24 cellular contexts compared by ENCODE assay signal in genomic region chr6:159035891-159036290, GRCh38. TPM values are rescaled to one million over a fixed set of nuclear protein-coding genes. Genes with fewer than 3 reads are reported as not detected.
DNase-seq lines count a peak whose midpoint lies in the region; ATAC-seq and TF ChIP-seq lines count a peak whose summit lies in the region.
"Had no signal": no experiment of that assay in that cellular context is flagged by ENCODE, and none has a peak within 500 bp of the region (broad histone marks: within the 10 kb centered on the region; RNA-seq: fewer than 3 reads in every experiment).

No MANE protein-coding gene starts in this region.

- peaks cover 40 to 75% (median 57%) of the 10 kb centered on the region in 4 donors for H3K4me1 Mint-ChIP-seq in CD4-positive, alpha-beta memory T cell
- H3K4me1 Mint-ChIP-seq in activated naive CD8-positive, alpha-beta T cell (ENCODE audit: low read depth), result peaks cover 43% of the 10 kb centered on the region
- peaks cover 34% of the 10 kb centered on the region for H3K4me1 Mint-ChIP-seq in memory B cell
- H3K4me1 Mint-ChIP-seq: endodermal cell had no signal

- peaks cover 52% of the 10 kb centered on the region for H3K4me1 ChIP-seq in BLaER1
- H3K4me1 ChIP-seq in CD4-positive, alpha-beta memory T cell (ENCODE audit: insufficient read depth, low read length), result peaks cover 63% of the 10 kb centered on the region
- H3K4me1 ChIP-seq: Caco-2, psoas muscle, thyroid gland had no signal

- H3K4me3 ChIP-seq in BLaER1 (no peak overlapping the region), WERI-Rb-1 (ENCODE audit: low read depth, low read length) (no peak overlapping the region)
- no peak overlapping the region for H3K4me3 ChIP-seq in CD4-positive, alpha-beta memory T cell (ENCODE audit: low read length in 2 of 2)
- H3K4me3 ChIP-seq: Peyer's patch, psoas muscle, SJSA1, thyroid gland had no signal

- CTCF ChIA-PET in CD4-positive, alpha-beta memory T cell (lab: Charles Lee; ENCODE audit: partially characterized antibody), result interaction anchor here (1.1 to 14.2 kb wide), 4 partner anchors 9 to 70 kb away, joined by 5 to 333 read pairs (median 113); partner anchors contain the start of gene TAGAP

- no peaks in the 10 kb centered on the region for H3K27me3 Mint-ChIP-seq in CD4-positive, alpha-beta memory T cell
- no peaks in the 10 kb centered on the region for H3K27me3 Mint-ChIP-seq in activated naive CD8-positive, alpha-beta T cell
- H3K27me3 Mint-ChIP-seq in memory B cell, result no peaks in the 10 kb centered on the region
- H3K27me3 Mint-ChIP-seq: stimulated activated naive B cell treated with anti-CD40 and anti-IgM and Interleukin-4, amounts not matched to agents 10 μg/mL and 1 μg/mL and 100 μg/mL, for 72 hours had no signal

- POLR2A ChIA-PET in CD4-positive, alpha-beta memory T cell (lab: Charles Lee; ENCODE audit: partially characterized antibody), result interaction anchor here (0.9 to 17.5 kb wide), 10 partner anchors 9 to 99 kb away, joined by 3 to 651 read pairs (median 8); partner anchors contain the start of genes RSPH3 and TAGAP

- no peaks in the 10 kb centered on the region for H4K20me1 ChIP-seq in BLaER1

- H3K9ac ChIP-seq in BLaER1, result no peak overlapping the region

- H3K36me3 Mint-ChIP-seq in CD4-positive, alpha-beta memory T cell, result peaks cover 54 to 63% of the 10 kb centered on the region in 2 donors
- peaks cover 37% of the 10 kb centered on the region for H3K36me3 Mint-ChIP-seq in activated naive CD8-positive, alpha-beta T cell
- peaks cover 30% of the 10 kb centered on the region for H3K36me3 Mint-ChIP-seq in memory B cell

- intact Hi-C loops in CD4-positive, alpha-beta memory T cell (cut with micrococcal nuclease), result no loop called here
- intact Hi-C loops in posterior vena cava (cut with DNase I), result no loop called here

- H3K4me2 ChIP-seq in BLaER1, result peak overlapping the region; percentile 79

- H3K27ac Mint-ChIP-seq in CD4-positive, alpha-beta memory T cell, result peak overlapping the region in 6 of 7 donors; percentile 65 to 99 (median 84)
- peak overlapping the region; percentile 81 for H3K27ac Mint-ChIP-seq in activated naive CD8-positive, alpha-beta T cell
- peak overlapping the region; percentile 43 for H3K27ac Mint-ChIP-seq in memory B cell
- H3K27ac Mint-ChIP-seq: endodermal cell; T-helper 1 cell treated with Interleukin-12 subunit alpha and Interleukin-12 subunit beta and Interleukin-4 antibody, amounts not matched to agents 30 μg/mL and 1 μg/mL, for 36 hours had no signal

- H3K27ac ChIP-seq in BLaER1 (peak overlapping the region; percentile 35; the same call in 1 of the 2 replicates), WERI-Rb-1 (no peak overlapping the region)
- H3K27ac ChIP-seq in CD4-positive, alpha-beta memory T cell (ENCODE audit: low read depth, low read length), result peak overlapping the region; percentile 29
- H3K27ac ChIP-seq: Peyer's patch, psoas muscle, SJSA1, thyroid gland had no signal

- ATAC-seq in memory B cell (ENCODE audit: low read depth) (no peak), GM18870 (IDR thresholded peaks at IDR 0.05; ENCODE audit: unreplicated experiment) (no peak)
- ATAC-seq: HCT116; left cardiac atrium; psoas muscle; stimulated activated naive B cell treated with anti-CD40 and anti-IgM and Interleukin-4, amounts not matched to agents 10 μg/mL and 1 μg/mL and 100 μg/mL, for 72 hours had no signal

- H3K27me3 ChIP-seq in BLaER1 (no peaks in the 10 kb centered on the region), WERI-Rb-1 (ENCODE audit: insufficient read depth, low read depth, severe bottlenecking) (no peaks in the 10 kb centered on the region)
- H3K27me3 ChIP-seq in CD4-positive, alpha-beta memory T cell (ENCODE audit: insufficient read depth, low read length), result no peaks in the 10 kb centered on the region
- H3K27me3 ChIP-seq: Peyer's patch, SJSA1, thyroid gland had no signal

- H3K36me3 ChIP-seq in BLaER1 (peaks cover 22% of the 10 kb centered on the region), WERI-Rb-1 (no peaks in the 10 kb centered on the region)
- H3K36me3 ChIP-seq in CD4-positive, alpha-beta memory T cell (ENCODE audit: insufficient read depth, low read length), result peaks cover 56% of the 10 kb centered on the region
- H3K36me3 ChIP-seq: thyroid gland had no signal

- no peak for DNase-seq in CD4-positive, alpha-beta memory T cell
- no peak for DNase-seq in memory B cell (ENCODE audit: low spot score in 2 of 2)
- DNase-seq in posterior vena cava (ENCODE audit: low spot score), result no peak
- no peak for DNase-seq in WERI-Rb-1
- DNase-seq: Caco-2; endodermal cell; Karpas-422; left cardiac atrium; mesenchymal stem cell; NCI-H187 treated with DMSO at 0.1 percent for 48 hours; NCI-H446; NK-92 treated with Interleukin-12 subunit alpha and Interleukin-12 subunit beta, amount 100 ng/mL, for 24 hours; Peyer's patch; psoas muscle; stimulated activated naive B cell treated with anti-CD40 and anti-IgM and Interleukin-4, amounts not matched to agents 10 μg/mL and 1 μg/mL and 100 μg/mL, for 72 hours; thyroid gland had no signal

- H3K9me3 ChIP-seq in BLaER1 (no peaks in the 10 kb centered on the region), WERI-Rb-1 (ENCODE audit: severe bottlenecking) (no peaks in the 10 kb centered on the region)
- no peaks in the 10 kb centered on the region for H3K9me3 ChIP-seq in CD4-positive, alpha-beta memory T cell (ENCODE audit: control insufficient read depth in 1 of 2, low read length in 2 of 2)
- H3K9me3 ChIP-seq: Caco-2, Peyer's patch, psoas muscle, SJSA1, thyroid gland had no signal

- no peak for TF ChIP-seq CTCF in WERI-Rb-1 (IDR thresholded peaks at IDR 0.05; ENCODE audit: low read depth, low read length)

- no peaks in the 10 kb centered on the region for H3K9me3 Mint-ChIP-seq in CD4-positive, alpha-beta memory T cell
- no peaks in the 10 kb centered on the region for H3K9me3 Mint-ChIP-seq in activated naive CD8-positive, alpha-beta T cell (ENCODE audit: low read depth)
- H3K9me3 Mint-ChIP-seq in memory B cell, result no peaks in the 10 kb centered on the region
- H3K9me3 Mint-ChIP-seq: endodermal cell; stimulated activated naive B cell treated with anti-CD40 and anti-IgM and Interleukin-4, amounts not matched to agents 10 μg/mL and 1 μg/mL and 100 μg/mL, for 72 hours; T-helper 1 cell treated with Interleukin-12 subunit alpha and Interleukin-12 subunit beta and Interleukin-4 antibody, amounts not matched to agents 30 μg/mL and 1 μg/mL, for 36 hours had no signal

- peak overlapping the region in 7 of 8 donors; percentile 9 to 53 (median 33) for H3K4me3 Mint-ChIP-seq in CD4-positive, alpha-beta memory T cell
- H3K4me3 Mint-ChIP-seq in activated naive CD8-positive, alpha-beta T cell, result peak overlapping the region; percentile 97
- no peak overlapping the region for H3K4me3 Mint-ChIP-seq in memory B cell
- H3K4me3 Mint-ChIP-seq: endodermal cell; stimulated activated naive B cell treated with anti-CD40 and anti-IgM and Interleukin-4, amounts not matched to agents 10 μg/mL and 1 μg/mL and 100 μg/mL, for 72 hours; T-helper 1 cell treated with Interleukin-12 subunit alpha and Interleukin-12 subunit beta and Interleukin-4 antibody, amounts not matched to agents 30 μg/mL and 1 μg/mL, for 36 hours had no signal

RNA-seq across cellular contexts. Expression of gene TAGAP, which starts 8.9 kb away (rescaled TPM):
- 100 to 1,000 TPM; 160 to 161 TPM for total RNA-seq in CD4-positive, alpha-beta memory T cell
- polyA plus RNA-seq in CD4-positive, alpha-beta memory T cell, result 100 to 1,000 TPM; 215 to 276 TPM
- total RNA-seq in posterior vena cava, result 1 to 10 TPM; 2.3 to 2.5 TPM
- total RNA-seq: Caco-2, glomerular endothelial cell had no signal
- polyA plus RNA-seq: neural cell had no signal

RNA-seq across cellular contexts. Expression of gene RSPH3, which starts 35.9 kb away (rescaled TPM):
- 1 to 10 TPM; 3.4 to 3.5 TPM for total RNA-seq in CD4-positive, alpha-beta memory T cell
- 1 to 10 TPM in 1 of 2 donors, under 1 TPM in 1; 0.66 to 3.7 TPM for polyA plus RNA-seq in CD4-positive, alpha-beta memory T cell
- 1 to 10 TPM; 6.9 to 7.9 TPM for total RNA-seq in posterior vena cava

Comparison
In these comparisons a context has a peak if more than half of its experiments do, and no peak if none do; other contexts are left out.
1. RNA of gene TAGAP, which starts 8.9 kb away (total RNA-seq): 160 to 161 TPM in CD4-positive, alpha-beta memory T cell; 2.3 to 2.5 TPM in posterior vena cava; every median in the first group is over 10 times any median in the second.
2. Peak in every context shown above with its lines, with median percentiles within 50 percentile points of each other: H3K27ac Mint-ChIP-seq.